In the genomic region with DNA sequence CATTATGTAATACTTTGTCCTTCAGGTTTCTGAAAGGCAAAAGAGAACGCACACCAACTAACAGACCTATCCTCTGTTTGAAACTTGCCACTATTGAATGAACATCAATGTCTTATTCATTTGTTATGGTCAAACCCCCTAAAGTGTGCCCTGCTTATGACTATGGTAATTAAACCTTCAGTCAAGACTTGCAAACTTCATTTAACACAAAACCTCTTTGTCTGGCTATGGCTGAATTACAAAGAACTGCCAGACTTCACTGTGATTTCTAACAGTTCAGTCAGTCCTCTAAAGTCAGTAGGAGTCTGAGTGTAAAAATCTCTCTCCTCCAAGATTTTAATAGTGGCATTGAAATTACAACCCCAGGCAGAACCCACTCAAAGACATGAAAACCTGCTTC, we compare ENCODE assay signal across 28 cellular contexts.
"Had no signal": no experiment of that assay in that cellular context is flagged by ENCODE, and none has a peak within 500 bp of the region (broad histone marks: within the 10 kb centered on the region; RNA-seq: fewer than 3 reads in every experiment).

No MANE protein-coding gene starts in this region.

- H3K4me3 ChIP-seq: gastroesophageal sphincter, hepatocyte, skin epidermis, testis, transverse colon had no signal

- H3K27ac ChIP-seq: gastroesophageal sphincter, hepatocyte, neutrophil, skin epidermis, testis, transverse colon, VCaP had no signal

- H3K36me3 Mint-ChIP-seq: activated naive CD4-positive, alpha-beta T cell treated with anti-CD3 and anti-CD28 coated beads, Interleukin-2, amount 10 ng/mL, durations not matched to agents 7 days and 5 days; activated naive CD8-positive, alpha-beta T cell treated with anti-CD3 and anti-CD28 coated beads, Interleukin-2, amount 10 ng/mL, durations not matched to agents 7 days and 5 days; natural killer cell had no signal

- H3K9me3 Mint-ChIP-seq: activated naive CD4-positive, alpha-beta T cell treated with anti-CD3 and anti-CD28 coated beads, Interleukin-2, amount 10 ng/mL, durations not matched to agents 7 days and 5 days; activated naive CD8-positive, alpha-beta T cell treated with anti-CD3 and anti-CD28 coated beads, Interleukin-2, amount 10 ng/mL, durations not matched to agents 7 days and 5 days; T-helper 2 cell treated with Interferon-gamma antibody and Interleukin-4, amounts not matched to agents 5 μg/mL and 100 μg/mL, for 36 hours had no signal

- H3K27me3 ChIP-seq: gastroesophageal sphincter, hepatocyte, neutrophil, testis, transverse colon had no signal

- ATAC-seq: activated CD4-positive, CD25-positive, alpha-beta regulatory T cell treated with anti-CD3 and anti-CD28 coated beads, Interleukin-2, amount 50 U/mL, for 24 hours; gastroesophageal sphincter; left colon; natural killer cell; sciatic nerve; stimulated activated naive CD8-positive, alpha-beta T cell treated with anti-CD3 and anti-CD28 coated beads, Interleukin-15, Interleukin-2, amounts not matched to agents 100 U/mL and 50 U/mL, for 24 hours had no signal

- H3K9me3 ChIP-seq: gastroesophageal sphincter, neutrophil, testis, transverse colon had no signal

- H3K36me3 ChIP-seq: gastroesophageal sphincter, neutrophil, transverse colon had no signal

- H3K79me2 ChIP-seq: hepatocyte had no signal

- H2AFZ ChIP-seq: hepatocyte had no signal

- DNase-seq: activated CD4-positive, alpha-beta T cell treated with anti-CD3 and anti-CD28 coated beads for 48 hours; activated CD4-positive, alpha-beta T cell treated with anti-CD3 and anti-CD28 coated beads, Interleukin-2, amount 50 U/mL, for 48 hours; activated CD8-positive, alpha-beta memory T cell treated with anti-CD3 and anti-CD28 coated beads, Interleukin-2, amount 50 U/mL, for 4 hours; activated gamma-delta T cell; activated naive CD4-positive, alpha-beta T cell treated with anti-CD3 and anti-CD28 coated beads, Interleukin-2, amount 10 ng/mL, durations not matched to agents 7 days and 5 days; activated naive CD8-positive, alpha-beta T cell treated with anti-CD3 and anti-CD28 coated beads, Interleukin-2, amount 10 ng/mL, durations not matched to agents 7 days and 5 days; activated T-cell treated with anti-CD3 and anti-CD28 coated beads, Interleukin-2, amount 50 U/mL, for 1 hour; dermis blood vessel endothelial cell; effector memory CD4-positive, alpha-beta T cell; erythroblast; kidney; left colon; natural killer cell; stimulated activated CD4-positive, alpha-beta T cell treated with anti-CD3 and anti-CD28 coated beads, Interleukin-12 subunit alpha, Interleukin-12 subunit beta, amount 100 ng/mL, for 4 hours; stimulated activated CD4-positive, alpha-beta T cell treated with anti-CD3 and anti-CD28 coated beads, Interleukin-4, amount 100 ng/mL, for 1 hour; stimulated activated naive CD8-positive, alpha-beta T cell treated with anti-CD3 and anti-CD28 coated beads, Interleukin-15, Interleukin-2, amounts not matched to agents 100 U/mL and 50 U/mL, for 24 hours; T-helper 1 cell; testis; transverse colon had no signal

- H3K4me1 Mint-ChIP-seq: activated naive CD4-positive, alpha-beta T cell treated with anti-CD3 and anti-CD28 coated beads, Interleukin-2, amount 10 ng/mL, durations not matched to agents 7 days and 5 days; natural killer cell had no signal

- H3K4me1 ChIP-seq: gastroesophageal sphincter, testis, transverse colon had no signal

- H3K4me3 Mint-ChIP-seq: activated naive CD4-positive, alpha-beta T cell treated with anti-CD3 and anti-CD28 coated beads, Interleukin-2, amount 10 ng/mL, durations not matched to agents 7 days and 5 days; activated naive CD8-positive, alpha-beta T cell treated with anti-CD3 and anti-CD28 coated beads, Interleukin-2, amount 10 ng/mL, durations not matched to agents 7 days and 5 days; natural killer cell; T-helper 2 cell treated with Interferon-gamma antibody and Interleukin-4, amounts not matched to agents 5 μg/mL and 100 μg/mL, for 36 hours had no signal

- H3K4me2 ChIP-seq: hepatocyte had no signal

- H3K27me3 Mint-ChIP-seq: progenitor cell of endocrine pancreas had no signal

- H3K27ac Mint-ChIP-seq: activated naive CD4-positive, alpha-beta T cell treated with anti-CD3 and anti-CD28 coated beads, Interleukin-2, amount 10 ng/mL, durations not matched to agents 7 days and 5 days; activated naive CD8-positive, alpha-beta T cell treated with anti-CD3 and anti-CD28 coated beads, Interleukin-2, amount 10 ng/mL, durations not matched to agents 7 days and 5 days; natural killer cell; progenitor cell of endocrine pancreas; T-helper 2 cell treated with Interferon-gamma antibody and Interleukin-4, amounts not matched to agents 5 μg/mL and 100 μg/mL, for 36 hours had no signal
